1 cellular context compared by ENCODE assay signal in the genomic region with DNA sequence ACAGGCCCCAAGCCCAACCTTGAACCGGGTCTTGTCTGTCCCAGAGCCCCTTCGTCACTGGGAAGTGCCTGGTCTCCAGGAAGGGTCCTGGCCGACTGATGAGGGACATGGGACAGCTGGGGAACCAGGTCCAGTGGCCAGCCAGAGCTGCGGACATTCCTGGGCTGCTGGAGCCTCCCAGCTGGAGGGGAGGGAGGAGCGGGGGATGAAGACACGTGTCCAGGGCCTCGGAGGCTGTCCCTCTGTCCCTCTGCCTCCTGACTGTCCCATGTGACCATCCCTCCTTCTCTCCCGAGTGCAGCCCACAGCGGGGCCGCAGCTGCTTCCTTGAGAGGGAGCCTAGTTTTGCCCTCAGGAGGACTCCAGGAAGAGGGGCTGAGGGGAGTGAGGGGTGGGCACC.
TF ChIP-seq lines count a peak whose summit lies in the region.

No MANE protein-coding gene starts in this region.

TF ChIP-seq in HepG2, 621 proteins besides CTCF, POLR2A, EP300 and RAD21 (continued from another document and continues in another):
- no peak for TF ChIP-seq ARID2 (CRISPR knock-in tag; IDR thresholded peaks at IDR 0.05; ENCODE audit: borderline replicate concordance)
- peak; percentile 33; the same call in 1 of the 2 replicates for TF ChIP-seq TBX2 (CRISPR knock-in tag; IDR thresholded peaks at IDR 0.05; ENCODE audit: borderline replicate concordance)
- TF ChIP-seq, protein P1, sequence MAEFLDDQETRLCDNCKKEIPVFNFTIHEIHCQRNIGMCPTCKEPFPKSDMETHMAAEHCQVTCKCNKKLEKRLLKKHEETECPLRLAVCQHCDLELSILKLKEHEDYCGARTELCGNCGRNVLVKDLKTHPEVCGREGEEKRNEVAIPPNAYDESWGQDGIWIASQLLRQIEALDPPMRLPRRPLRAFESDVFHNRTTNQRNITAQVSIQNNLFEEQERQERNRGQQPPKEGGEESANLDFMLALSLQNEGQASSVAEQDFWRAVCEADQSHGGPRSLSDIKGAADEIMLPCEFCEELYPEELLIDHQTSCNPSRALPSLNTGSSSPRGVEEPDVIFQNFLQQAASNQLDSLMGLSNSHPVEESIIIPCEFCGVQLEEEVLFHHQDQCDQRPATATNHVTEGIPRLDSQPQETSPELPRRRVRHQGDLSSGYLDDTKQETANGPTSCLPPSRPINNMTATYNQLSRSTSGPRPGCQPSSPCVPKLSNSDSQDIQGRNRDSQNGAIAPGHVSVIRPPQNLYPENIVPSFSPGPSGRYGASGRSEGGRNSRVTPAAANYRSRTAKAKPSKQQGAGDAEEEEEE (CRISPR knock-in tag; IDR thresholded peaks at IDR 0.05; ENCODE audit: borderline replicate concordance), result 0 out of 2 replicates have a peak, but pooled peaks have one; percentile 53
- no peak for TF ChIP-seq ZNF572 (CRISPR knock-in tag; IDR thresholded peaks at IDR 0.05)
- no peak for TF ChIP-seq ATRX (CRISPR knock-in tag; IDR thresholded peaks at IDR 0.05; ENCODE audit: borderline replicate concordance)
- no peak for TF ChIP-seq ZNF143 (CRISPR knock-in tag; IDR thresholded peaks at IDR 0.05)
- TF ChIP-seq KMT2A (CRISPR knock-in tag; IDR thresholded peaks at IDR 0.05), result no peak
- no peak for TF ChIP-seq RAD51 (IDR thresholded peaks at IDR 0.05; ENCODE audit: borderline replicate concordance)
- TF ChIP-seq ZNF234 (CRISPR knock-in tag; conservative IDR thresholded peaks at IDR 0.05), result no peak
- TF ChIP-seq, protein P2, sequence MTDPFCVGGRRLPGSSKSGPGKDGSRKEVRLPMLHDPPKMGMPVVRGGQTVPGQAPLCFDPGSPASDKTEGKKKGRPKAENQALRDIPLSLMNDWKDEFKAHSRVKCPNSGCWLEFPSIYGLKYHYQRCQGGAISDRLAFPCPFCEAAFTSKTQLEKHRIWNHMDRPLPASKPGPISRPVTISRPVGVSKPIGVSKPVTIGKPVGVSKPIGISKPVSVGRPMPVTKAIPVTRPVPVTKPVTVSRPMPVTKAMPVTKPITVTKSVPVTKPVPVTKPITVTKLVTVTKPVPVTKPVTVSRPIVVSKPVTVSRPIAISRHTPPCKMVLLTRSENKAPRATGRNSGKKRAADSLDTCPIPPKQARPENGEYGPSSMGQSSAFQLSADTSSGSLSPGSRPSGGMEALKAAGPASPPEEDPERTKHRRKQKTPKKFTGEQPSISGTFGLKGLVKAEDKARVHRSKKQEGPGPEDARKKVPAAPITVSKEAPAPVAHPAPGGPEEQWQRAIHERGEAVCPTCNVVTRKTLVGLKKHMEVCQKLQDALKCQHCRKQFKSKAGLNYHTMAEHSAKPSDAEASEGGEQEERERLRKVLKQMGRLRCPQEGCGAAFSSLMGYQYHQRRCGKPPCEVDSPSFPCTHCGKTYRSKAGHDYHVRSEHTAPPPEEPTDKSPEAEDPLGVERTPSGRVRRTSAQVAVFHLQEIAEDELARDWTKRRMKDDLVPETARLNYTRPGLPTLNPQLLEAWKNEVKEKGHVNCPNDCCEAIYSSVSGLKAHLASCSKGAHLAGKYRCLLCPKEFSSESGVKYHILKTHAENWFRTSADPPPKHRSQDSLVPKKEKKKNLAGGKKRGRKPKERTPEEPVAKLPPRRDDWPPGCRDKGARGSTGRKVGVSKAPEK (CRISPR knock-in tag; IDR thresholded peaks at IDR 0.05; ENCODE audit: borderline replicate concordance), result no peak
- TF ChIP-seq, protein P3, sequence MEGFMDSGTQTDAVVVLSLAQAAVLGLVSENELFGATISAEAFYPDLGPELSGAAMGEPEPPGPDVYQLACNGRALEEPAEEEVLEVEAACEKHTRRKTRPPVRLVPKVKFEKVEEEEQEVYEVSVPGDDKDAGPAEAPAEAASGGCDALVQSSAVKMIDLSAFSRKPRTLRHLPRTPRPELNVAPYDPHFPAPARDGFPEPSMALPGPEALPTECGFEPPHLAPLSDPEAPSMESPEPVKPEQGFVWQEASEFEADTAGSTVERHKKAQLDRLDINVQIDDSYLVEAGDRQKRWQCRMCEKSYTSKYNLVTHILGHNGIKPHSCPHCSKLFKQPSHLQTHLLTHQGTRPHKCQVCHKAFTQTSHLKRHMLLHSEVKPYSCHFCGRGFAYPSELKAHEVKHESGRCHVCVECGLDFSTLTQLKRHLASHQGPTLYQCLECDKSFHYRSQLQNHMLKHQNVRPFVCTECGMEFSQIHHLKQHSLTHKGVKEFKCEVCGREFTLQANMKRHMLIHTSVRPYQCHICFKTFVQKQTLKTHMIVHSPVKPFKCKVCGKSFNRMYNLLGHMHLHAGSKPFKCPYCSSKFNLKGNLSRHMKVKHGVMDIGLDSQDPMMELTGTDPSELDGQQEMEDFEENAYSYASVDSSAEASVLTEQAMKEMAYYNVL (CRISPR knock-in tag; IDR thresholded peaks at IDR 0.05; ENCODE audit: borderline replicate concordance), result no peak
- TF ChIP-seq ZNF564 (CRISPR knock-in tag; IDR thresholded peaks at IDR 0.05), result no peak
- TF ChIP-seq ZNF468 (CRISPR knock-in tag; IDR thresholded peaks at IDR 0.05), result no peak
- TF ChIP-seq IRF2 (CRISPR knock-in tag; IDR thresholded peaks at IDR 0.05), result no peak
- no peak for TF ChIP-seq MIER3 (CRISPR knock-in tag; IDR thresholded peaks at IDR 0.05; ENCODE audit: borderline replicate concordance)
- peak; percentile 25; the same call in 1 of the 2 replicates for TF ChIP-seq ZFY (CRISPR knock-in tag; IDR thresholded peaks at IDR 0.05)
- TF ChIP-seq, protein P4, sequence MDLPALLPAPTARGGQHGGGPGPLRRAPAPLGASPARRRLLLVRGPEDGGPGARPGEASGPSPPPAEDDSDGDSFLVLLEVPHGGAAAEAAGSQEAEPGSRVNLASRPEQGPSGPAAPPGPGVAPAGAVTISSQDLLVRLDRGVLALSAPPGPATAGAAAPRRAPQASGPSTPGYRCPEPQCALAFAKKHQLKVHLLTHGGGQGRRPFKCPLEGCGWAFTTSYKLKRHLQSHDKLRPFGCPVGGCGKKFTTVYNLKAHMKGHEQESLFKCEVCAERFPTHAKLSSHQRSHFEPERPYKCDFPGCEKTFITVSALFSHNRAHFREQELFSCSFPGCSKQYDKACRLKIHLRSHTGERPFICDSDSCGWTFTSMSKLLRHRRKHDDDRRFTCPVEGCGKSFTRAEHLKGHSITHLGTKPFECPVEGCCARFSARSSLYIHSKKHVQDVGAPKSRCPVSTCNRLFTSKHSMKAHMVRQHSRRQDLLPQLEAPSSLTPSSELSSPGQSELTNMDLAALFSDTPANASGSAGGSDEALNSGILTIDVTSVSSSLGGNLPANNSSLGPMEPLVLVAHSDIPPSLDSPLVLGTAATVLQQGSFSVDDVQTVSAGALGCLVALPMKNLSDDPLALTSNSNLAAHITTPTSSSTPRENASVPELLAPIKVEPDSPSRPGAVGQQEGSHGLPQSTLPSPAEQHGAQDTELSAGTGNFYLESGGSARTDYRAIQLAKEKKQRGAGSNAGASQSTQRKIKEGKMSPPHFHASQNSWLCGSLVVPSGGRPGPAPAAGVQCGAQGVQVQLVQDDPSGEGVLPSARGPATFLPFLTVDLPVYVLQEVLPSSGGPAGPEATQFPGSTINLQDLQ (CRISPR knock-in tag; IDR thresholded peaks at IDR 0.05), result no peak
- no peak for TF ChIP-seq GATAD2A (CRISPR knock-in tag; IDR thresholded peaks at IDR 0.05)
- no peak for TF ChIP-seq RFX1 (IDR thresholded peaks at IDR 0.05)
- no peak for TF ChIP-seq MAFK (conservative IDR thresholded peaks at IDR 0.05 in 1 of 2, IDR thresholded peaks at IDR 0.05 in 1 of 2; ENCODE audit: low read length in 2 of 2)
- peak; percentile 44; the same call in 1 of the 2 replicates for TF ChIP-seq SOX5 (CRISPR knock-in tag; IDR thresholded peaks at IDR 0.05; ENCODE audit: borderline replicate concordance)
- TF ChIP-seq ZNF7 (CRISPR knock-in tag; IDR thresholded peaks at IDR 0.05), result no peak
- TF ChIP-seq NFRKB (IDR thresholded peaks at IDR 0.05), result no peak
- TF ChIP-seq, protein P5, sequence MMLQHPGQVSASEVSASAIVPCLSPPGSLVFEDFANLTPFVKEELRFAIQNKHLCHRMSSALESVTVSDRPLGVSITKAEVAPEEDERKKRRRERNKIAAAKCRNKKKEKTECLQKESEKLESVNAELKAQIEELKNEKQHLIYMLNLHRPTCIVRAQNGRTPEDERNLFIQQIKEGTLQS (CRISPR knock-in tag; IDR thresholded peaks at IDR 0.05), result no peak
- TF ChIP-seq ZFP82 (CRISPR knock-in tag; IDR thresholded peaks at IDR 0.05; ENCODE audit: borderline replicate concordance), result no peak
- no peak for TF ChIP-seq ZFP41 (CRISPR knock-in tag; IDR thresholded peaks at IDR 0.05; ENCODE audit: borderline replicate concordance)
- no peak for TF ChIP-seq HOXD1 (CRISPR knock-in tag; IDR thresholded peaks at IDR 0.05)
- TF ChIP-seq, protein P6, sequence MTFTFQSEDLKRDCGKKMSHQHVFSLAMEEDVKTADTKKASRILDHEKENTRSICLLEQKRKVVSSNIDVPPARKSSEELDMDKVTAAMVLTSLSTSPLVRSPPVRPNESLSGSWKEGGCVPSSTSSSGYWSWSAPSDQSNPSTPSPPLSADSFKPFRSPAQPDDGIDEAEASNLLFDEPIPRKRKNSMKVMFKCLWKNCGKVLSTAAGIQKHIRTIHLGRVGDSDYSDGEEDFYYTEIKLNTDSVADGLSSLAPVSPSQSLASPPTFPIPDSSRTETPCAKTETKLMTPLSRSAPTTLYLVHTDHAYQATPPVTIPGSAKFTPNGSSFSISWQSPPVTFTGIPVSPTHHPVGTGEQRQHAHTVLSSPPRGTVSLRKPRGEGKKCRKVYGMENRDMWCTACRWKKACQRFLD (CRISPR knock-in tag; IDR thresholded peaks at IDR 0.05; ENCODE audit: borderline replicate concordance), result no peak
- TF ChIP-seq, protein P7, sequence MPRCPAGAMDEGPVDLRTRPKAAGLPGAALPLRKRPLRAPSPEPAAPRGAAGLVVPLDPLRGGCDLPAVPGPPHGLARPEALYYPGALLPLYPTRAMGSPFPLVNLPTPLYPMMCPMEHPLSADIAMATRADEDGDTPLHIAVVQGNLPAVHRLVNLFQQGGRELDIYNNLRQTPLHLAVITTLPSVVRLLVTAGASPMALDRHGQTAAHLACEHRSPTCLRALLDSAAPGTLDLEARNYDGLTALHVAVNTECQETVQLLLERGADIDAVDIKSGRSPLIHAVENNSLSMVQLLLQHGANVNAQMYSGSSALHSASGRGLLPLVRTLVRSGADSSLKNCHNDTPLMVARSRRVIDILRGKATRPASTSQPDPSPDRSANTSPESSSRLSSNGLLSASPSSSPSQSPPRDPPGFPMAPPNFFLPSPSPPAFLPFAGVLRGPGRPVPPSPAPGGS (CRISPR knock-in tag; IDR thresholded peaks at IDR 0.05), result no peak
- TF ChIP-seq HDAC6 (IDR thresholded peaks at IDR 0.05; ENCODE audit: low read depth, low read length), result no peak
- TF ChIP-seq ARNTL (CRISPR knock-in tag; IDR thresholded peaks at IDR 0.05), result peak; percentile 83
- TF ChIP-seq CENPX (CRISPR knock-in tag; IDR thresholded peaks at IDR 0.05), result no peak
- TF ChIP-seq CAMTA2 (CRISPR knock-in tag; IDR thresholded peaks at IDR 0.05; ENCODE audit: borderline replicate concordance), result no peak
- TF ChIP-seq, protein P8, sequence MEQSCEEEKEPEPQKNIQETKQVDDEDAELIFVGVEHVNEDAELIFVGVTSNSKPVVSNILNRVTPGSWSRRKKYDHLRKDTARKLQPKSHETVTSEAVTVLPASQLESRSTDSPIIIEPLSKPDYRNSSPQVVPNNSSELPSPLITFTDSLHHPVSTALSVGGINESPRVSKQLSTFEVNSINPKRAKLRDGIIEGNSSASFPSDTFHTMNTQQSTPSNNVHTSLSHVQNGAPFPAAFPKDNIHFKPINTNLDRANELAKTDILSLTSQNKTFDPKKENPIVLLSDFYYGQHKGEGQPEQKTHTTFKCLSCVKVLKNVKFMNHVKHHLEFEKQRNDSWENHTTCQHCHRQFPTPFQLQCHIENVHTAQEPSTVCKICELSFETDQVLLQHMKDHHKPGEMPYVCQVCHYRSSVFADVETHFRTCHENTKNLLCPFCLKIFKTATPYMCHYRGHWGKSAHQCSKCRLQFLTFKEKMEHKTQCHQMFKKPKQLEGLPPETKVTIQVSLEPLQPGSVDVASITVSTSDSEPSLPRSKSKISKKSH (CRISPR knock-in tag; IDR thresholded peaks at IDR 0.05; ENCODE audit: borderline replicate concordance), result no peak
- no peak for TF ChIP-seq THYN1 (CRISPR knock-in tag; IDR thresholded peaks at IDR 0.05; ENCODE audit: borderline replicate concordance, low read depth)
- TF ChIP-seq, protein P9, sequence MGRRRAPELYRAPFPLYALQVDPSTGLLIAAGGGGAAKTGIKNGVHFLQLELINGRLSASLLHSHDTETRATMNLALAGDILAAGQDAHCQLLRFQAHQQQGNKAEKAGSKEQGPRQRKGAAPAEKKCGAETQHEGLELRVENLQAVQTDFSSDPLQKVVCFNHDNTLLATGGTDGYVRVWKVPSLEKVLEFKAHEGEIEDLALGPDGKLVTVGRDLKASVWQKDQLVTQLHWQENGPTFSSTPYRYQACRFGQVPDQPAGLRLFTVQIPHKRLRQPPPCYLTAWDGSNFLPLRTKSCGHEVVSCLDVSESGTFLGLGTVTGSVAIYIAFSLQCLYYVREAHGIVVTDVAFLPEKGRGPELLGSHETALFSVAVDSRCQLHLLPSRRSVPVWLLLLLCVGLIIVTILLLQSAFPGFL (CRISPR knock-in tag; IDR thresholded peaks at IDR 0.05), result no peak
- TF ChIP-seq SIX1 (CRISPR knock-in tag; IDR thresholded peaks at IDR 0.05; ENCODE audit: borderline replicate concordance), result no peak
- no peak for TF ChIP-seq NCOA5 (CRISPR knock-in tag; IDR thresholded peaks at IDR 0.05)
- no peak for TF ChIP-seq KLF11 (CRISPR knock-in tag; IDR thresholded peaks at IDR 0.05)
- TF ChIP-seq MAZ (IDR thresholded peaks at IDR 0.05; ENCODE audit: borderline replicate concordance, low read depth, low read length), result no peak; the same call in 1 of the 2 replicates
- peak; percentile 38; the same call in 1 of the 2 replicates for TF ChIP-seq MAZ (CRISPR knock-in tag; IDR thresholded peaks at IDR 0.05; ENCODE audit: low read depth)
- no peak for TF ChIP-seq THAP11 (CRISPR knock-in tag; IDR thresholded peaks at IDR 0.05)
- peak; percentile 52; the same call in 1 of the 2 replicates for TF ChIP-seq ZFX (CRISPR knock-in tag; IDR thresholded peaks at IDR 0.05; ENCODE audit: low read depth)
- TF ChIP-seq, protein P10, sequence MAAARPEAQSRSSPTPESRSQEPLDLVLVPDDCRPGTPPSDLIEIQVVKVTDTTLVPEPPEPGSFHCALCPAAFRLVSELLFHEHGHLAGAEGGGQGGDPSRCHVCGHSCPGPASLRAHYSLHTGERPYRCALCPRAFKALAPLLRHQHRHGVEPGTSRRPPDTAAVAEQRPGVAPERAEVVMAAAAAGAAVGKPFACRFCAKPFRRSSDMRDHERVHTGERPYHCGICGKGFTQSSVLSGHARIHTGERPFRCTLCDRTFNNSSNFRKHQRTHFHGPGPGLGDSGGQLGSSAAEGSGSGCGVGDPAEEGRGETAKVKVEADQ (CRISPR knock-in tag; IDR thresholded peaks at IDR 0.05; ENCODE audit: borderline replicate concordance), result no peak
- TF ChIP-seq GZF1 (CRISPR knock-in tag; IDR thresholded peaks at IDR 0.05), result 0 out of 2 replicates have a peak, but pooled peaks have one; percentile 28
- TF ChIP-seq ZSCAN25 (CRISPR knock-in tag; IDR thresholded peaks at IDR 0.05), result no peak
- peak; percentile 79 for TF ChIP-seq SAP130 (CRISPR knock-in tag; IDR thresholded peaks at IDR 0.05; ENCODE audit: low read depth)
- TF ChIP-seq AGO1 (IDR thresholded peaks at IDR 0.05; ENCODE audit: low read depth, low read length, poor library complexity, severe bottlenecking), result no peak
- TF ChIP-seq, protein P11, sequence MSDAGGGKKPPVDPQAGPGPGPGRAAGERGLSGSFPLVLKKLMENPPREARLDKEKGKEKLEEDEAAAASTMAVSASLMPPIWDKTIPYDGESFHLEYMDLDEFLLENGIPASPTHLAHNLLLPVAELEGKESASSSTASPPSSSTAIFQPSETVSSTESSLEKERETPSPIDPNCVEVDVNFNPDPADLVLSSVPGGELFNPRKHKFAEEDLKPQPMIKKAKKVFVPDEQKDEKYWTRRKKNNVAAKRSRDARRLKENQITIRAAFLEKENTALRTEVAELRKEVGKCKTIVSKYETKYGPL (CRISPR knock-in tag; IDR thresholded peaks at IDR 0.05), result no peak
- no peak for TF ChIP-seq ZNF326 (CRISPR knock-in tag; IDR thresholded peaks at IDR 0.05; ENCODE audit: borderline replicate concordance)
- no peak for TF ChIP-seq ZNF343 (CRISPR knock-in tag; IDR thresholded peaks at IDR 0.05)
- TF ChIP-seq ZNF263 (CRISPR knock-in tag; IDR thresholded peaks at IDR 0.05), result peak; percentile 75
